ENCODE assay signal across 5 cellular contexts in the genomic region with DNA sequence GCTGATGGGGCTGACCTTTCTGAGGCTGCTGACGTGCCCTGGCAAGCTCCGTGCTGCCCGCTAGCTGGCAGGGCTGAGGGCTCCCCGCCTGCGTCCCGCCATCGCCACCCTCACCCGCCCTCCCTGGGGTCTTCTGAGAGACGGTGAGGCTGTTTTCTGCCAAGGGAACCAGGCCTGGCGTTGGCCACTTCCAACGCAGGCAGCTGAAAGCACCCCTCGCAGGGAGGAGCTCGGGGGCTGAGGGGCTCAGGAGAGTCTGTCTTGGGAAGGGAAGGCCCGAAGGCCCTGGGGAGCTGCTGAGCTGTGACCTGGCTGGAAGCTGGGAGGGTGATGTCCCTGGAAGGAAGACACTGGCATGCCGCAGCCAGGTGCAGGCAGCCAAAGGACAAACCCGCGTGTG.
"Had no signal": no experiment of that assay in that cellular context is flagged by ENCODE, and none has a peak within 500 bp of the region (broad histone marks: within the 10 kb centered on the region; RNA-seq: fewer than 3 reads in every experiment).

No MANE protein-coding gene starts in this region.

- ATAC-seq: GM23338, HCT116, K562 had no signal

- DNase-seq: HFFc6, IMR-90 had no signal

- H3K27ac Mint-ChIP-seq: GM23338, HFFc6 had no signal

- H3K9me3 Mint-ChIP-seq: GM23338 had no signal

- H3K4me3 Mint-ChIP-seq: GM23338, HFFc6 had no signal
